Comparison of ENCODE assay signal across 17 cellular contexts in genomic region chr20:1818895-1819294, GRCh38.
DNase-seq lines count a peak whose midpoint lies in the region; ATAC-seq and TF ChIP-seq lines count a peak whose summit lies in the region.
"Had no signal": no experiment of that assay in that cellular context is flagged by ENCODE, and none has a peak within 500 bp of the region (broad histone marks: within the 10 kb centered on the region; RNA-seq: fewer than 3 reads in every experiment).

No MANE protein-coding gene starts in this region.

- H3K4me1 Mint-ChIP-seq in brain, result peaks cover 54% of the 10 kb centered on the region

- in situ Hi-C loops in HAP-1 (cut with MboI; ENCODE audit: low sequenced_read_pairs), result no loop called here

- TF ChIP-seq CTCF in brain (conservative IDR thresholded peaks at IDR 0.05), result no peak
- no peak for TF ChIP-seq CTCF in left lung (IDR thresholded peaks at IDR 0.05)
- no peak for TF ChIP-seq CTCF in smooth muscle cell (IDR thresholded peaks at IDR 0.05; ENCODE audit: borderline replicate concordance, insufficient read depth, poor library complexity, severe bottlenecking)
- TF ChIP-seq CTCF in GM10248 (IDR thresholded peaks at IDR 0.05; ENCODE audit: control extremely low read depth, extremely low read depth, low read depth, missing control alignments), result no peak

- peak overlapping the region; percentile 64 for H2AFZ ChIP-seq in smooth muscle cell (ENCODE audit: low read depth)

- peak overlapping the region; percentile 25 for H3K4me2 ChIP-seq in smooth muscle cell
- H3K4me2 ChIP-seq: KMS-11 had no signal

- intact Hi-C loops in left lung (cut with DNase I), result no loop called here

- H3K9ac ChIP-seq in smooth muscle cell (ENCODE audit: low read depth), result no peak overlapping the region
- H3K9ac ChIP-seq: KMS-11 had no signal

- peak overlapping the region; percentile 72 to 94 for H3K27ac ChIP-seq in left lung
- H3K27ac ChIP-seq in smooth muscle cell (ENCODE audit: low read depth), result no peak overlapping the region
- H3K27ac ChIP-seq: KMS-11, vagina had no signal

- H3K4me1 ChIP-seq in HAP-1 (peaks cover 18% of the 10 kb centered on the region), left lung (peaks cover 0 to 79% of the 10 kb centered on the region in 2 donors), smooth muscle cell (ENCODE audit: low read depth) (peaks cover 16% of the 10 kb centered on the region)

- H3K9me3 ChIP-seq in HAP-1 (peaks cover 2% of the 10 kb centered on the region; the same call in 1 of the 2 replicates), left lung (peaks cover 4 to 10% of the 10 kb centered on the region in 2 donors), smooth muscle cell (replicated peaks; ENCODE audit: low read depth) (no peaks in the 10 kb centered on the region)
- H3K9me3 ChIP-seq: gastrocnemius medialis, vagina had no signal

- ATAC-seq in left lung (no peak), GM21825 (IDR thresholded peaks at IDR 0.05; ENCODE audit: unreplicated experiment) (no peak)
- ATAC-seq: activated T-cell treated with anti-CD3 and anti-CD28 coated beads, Interleukin-2, amount 50 U/mL, for 4 hours; left colon had no signal

- DNase-seq in HAP-1 (ENCODE audit: low spot score in 2 of 2) (peak; percentile 32 to 50), left lung (no peak), smooth muscle cell (lab: John Stamatoyannopoulos, UW; ENCODE audit: unreplicated experiment) (no peak), GM10248 (ENCODE audit: extremely low spot score) (no peak), Ammon's horn (ENCODE audit: low spot score) (no peak)
- no peak for DNase-seq in stimulated activated naive CD4-positive, alpha-beta T cell (lab: John Stamatoyannopoulos, UW)
- DNase-seq: activated CD4-positive, alpha-beta T cell treated with anti-CD3 and anti-CD28 coated beads, Interleukin-2, amount 10 ng/mL, durations not matched to agents 24 days and 14 days; activated T-cell treated with anti-CD3 and anti-CD28 coated beads, Interleukin-2, amount 50 U/mL, for 4 hours; NCI-H1694; NCI-H526; T-helper 2 cell had no signal

- no peaks in the 10 kb centered on the region for H3K79me2 ChIP-seq in smooth muscle cell (ENCODE audit: low read depth)

- H3K4me3 ChIP-seq in HAP-1 (no peak overlapping the region), left lung (no peak overlapping the region), smooth muscle cell (no peak overlapping the region)
- H3K4me3 ChIP-seq: gastrocnemius medialis, vagina had no signal

- H3K9me3 Mint-ChIP-seq in brain, result peaks cover 16 to 34% (median 29%) of the 10 kb centered on the region in 5 experiments

- H3K27me3 ChIP-seq in HAP-1 (ENCODE audit: low read depth) (no peaks in the 10 kb centered on the region), left lung (peaks cover 0 to 26% of the 10 kb centered on the region in 2 donors), smooth muscle cell (ENCODE audit: low read depth) (no peaks in the 10 kb centered on the region)
- H3K27me3 ChIP-seq: gastrocnemius medialis, vagina had no signal

- no peaks in the 10 kb centered on the region for H4K20me1 ChIP-seq in smooth muscle cell (ENCODE audit: low read depth)

- CTCF ChIA-PET in GM10248 (lab: Yijun Ruan, JAX), result no interaction called here

- no peaks in the 10 kb centered on the region for H3K36me3 Mint-ChIP-seq in brain

- no peaks in the 10 kb centered on the region for H3F3A ChIP-seq in smooth muscle cell (ENCODE audit: low read depth)

- H3K27me3 Mint-ChIP-seq in brain, result peaks cover 7% of the 10 kb centered on the region

- POLR2A ChIA-PET in GM10248 (lab: Yijun Ruan, JAX), result no interaction called here

- H3K36me3 ChIP-seq in HAP-1 (replicated peaks), result no peaks in the 10 kb centered on the region
- no peaks in the 10 kb centered on the region for H3K36me3 ChIP-seq in left lung
- H3K36me3 ChIP-seq in smooth muscle cell (ENCODE audit: low read depth), result no peaks in the 10 kb centered on the region
- H3K36me3 ChIP-seq: gastrocnemius medialis, vagina had no signal

- 51% methylated on average over 6 of the region's 6 CpGs for WGBS in smooth muscle cell (ENCODE audit: low lambda C conversion rate)

- peak overlapping the region in 4 of 5 experiments; percentile 44 to 81 (median 52) for H3K27ac Mint-ChIP-seq in brain
- H3K27ac Mint-ChIP-seq: activated CD4-positive, alpha-beta T cell treated with anti-CD3 and anti-CD28 coated beads, Interleukin-2, amount 10 ng/mL, durations not matched to agents 24 days and 14 days had no signal

- no peak overlapping the region for H3K4me3 Mint-ChIP-seq in brain
- H3K4me3 Mint-ChIP-seq: activated CD4-positive, alpha-beta T cell treated with anti-CD3 and anti-CD28 coated beads, Interleukin-2, amount 10 ng/mL, durations not matched to agents 24 days and 14 days; activated T-cell treated with anti-CD3 and anti-CD28 coated beads, Interleukin-2, amount 50 U/mL, for 4 hours had no signal

Comparison
In these comparisons a context has a peak if more than half of its experiments do, and no peak if none do; other contexts are left out.
1. DNase-seq: peak in HAP-1 (2 of 2); none in left lung (0 of 2), smooth muscle cell (single experiment), GM10248 (single experiment), stimulated activated naive CD4-positive, alpha-beta T cell (0 of 6) and Ammon's horn (single experiment).